ENCODE assay signal across 1 cellular context in genomic region chr1:11907275-11908138, GRCh38.
A peak's percentile ranks its signal among the peaks of the same experiment; 100 is the strongest.
TF ChIP-seq lines count a peak whose summit lies in the region.

No MANE protein-coding gene starts in this region.

TF ChIP-seq in K562, 482 proteins besides CTCF, POLR2A, EP300 and RAD21 (continued from another document and continues in another):
- TF ChIP-seq ZNF507 (tag; conservative IDR thresholded peaks at IDR 0.05) = no peak
- no peak for TF ChIP-seq ZNF408 (CRISPR knock-in tag; IDR thresholded peaks at IDR 0.05; ENCODE audit: low read depth)
- peak; percentile 97 to 99 for TF ChIP-seq SRF (CRISPR knock-in tag; IDR thresholded peaks at IDR 0.05)
- peak; percentile 49 for TF ChIP-seq GTF3C2 (IDR thresholded peaks at IDR 0.05; ENCODE audit: borderline replicate concordance, extremely low read depth, insufficient read length)
- no peak; the same call in 1 of the 2 replicates for TF ChIP-seq TARDBP (IDR thresholded peaks at IDR 0.05)
- peak; percentile 16; the same call in 1 of the 2 replicates for TF ChIP-seq NFRKB (IDR thresholded peaks at IDR 0.05; ENCODE audit: low read depth)
- no peak for TF ChIP-seq MAFK (IDR thresholded peaks at IDR 0.05; ENCODE audit: low read length)
- TF ChIP-seq SLC30A9 (CRISPR knock-in tag; IDR thresholded peaks at IDR 0.05) = no peak
- peak; percentile 81 for TF ChIP-seq CTCFL (IDR thresholded peaks at IDR 0.05; ENCODE audit: borderline replicate concordance, insufficient read depth, low read depth, low read length, poor library complexity, severe bottlenecking)
- TF ChIP-seq MYC (IDR thresholded peaks at IDR 0.05; ENCODE audit: low read depth, low read length) = peak; percentile 7; the same call in 1 of the 2 replicates
- TF ChIP-seq MYC (CRISPR knock-in tag; IDR thresholded peaks at IDR 0.05; ENCODE audit: borderline replicate concordance, low read depth) = no peak
- peak in 1 of 2 experiments; percentile 97; a peak in 1 of 4 replicates for TF ChIP-seq ARNT (IDR thresholded peaks at IDR 0.05)
- TF ChIP-seq RBM14 (IDR thresholded peaks at IDR 0.05; ENCODE audit: borderline replicate concordance, insufficient read depth, low read depth, low read length) = no peak
- no peak for TF ChIP-seq E2F6 (IDR thresholded peaks at IDR 0.05; ENCODE audit: borderline replicate concordance in 1 of 2, extremely low read depth in 1 of 2, insufficient read depth in 1 of 2, insufficient read length in 1 of 2, low read depth in 1 of 2, low read length in 1 of 2, poor library complexity in 1 of 2, severe bottlenecking in 1 of 2)
- no peak for TF ChIP-seq RB1 (IDR thresholded peaks at IDR 0.05; ENCODE audit: low read depth)
- no peak for TF ChIP-seq ETS2 (tag; IDR thresholded peaks at IDR 0.05; ENCODE audit: borderline replicate concordance, poor library complexity, severe bottlenecking)
- TF ChIP-seq ZFP30 (CRISPR knock-in tag; IDR thresholded peaks at IDR 0.05; ENCODE audit: borderline replicate concordance) = no peak
- peak; percentile 99 for TF ChIP-seq MTA3 (IDR thresholded peaks at IDR 0.05; ENCODE audit: borderline replicate concordance)
- TF ChIP-seq ZBTB9 (CRISPR knock-in tag; IDR thresholded peaks at IDR 0.05) = no peak
- TF ChIP-seq SMARCE1 (IDR thresholded peaks at IDR 0.05) = no peak
- TF ChIP-seq PRPF4 (IDR thresholded peaks at IDR 0.05; ENCODE audit: insufficient read depth, low read depth, low read length, poor library complexity, severe bottlenecking) = no peak
- 0 out of 2 replicates have a peak, but pooled peaks have one; percentile 87 for TF ChIP-seq ZNF395 (CRISPR knock-in tag; IDR thresholded peaks at IDR 0.05)
- peak; percentile 20; the same call in 1 of the 2 replicates for TF ChIP-seq ETV5 (CRISPR knock-in tag; IDR thresholded peaks at IDR 0.05; ENCODE audit: low read depth)
- TF ChIP-seq ZFP36 (IDR thresholded peaks at IDR 0.05; ENCODE audit: low read depth, low read length, partially characterized antibody) = peak; percentile 66
- peak; percentile 95 for TF ChIP-seq ZNF143 (CRISPR knock-in tag; IDR thresholded peaks at IDR 0.05)
- no peak for TF ChIP-seq THAP12 (CRISPR knock-in tag; IDR thresholded peaks at IDR 0.05)
- TF ChIP-seq BRD4 (IDR thresholded peaks at IDR 0.05) = peak; percentile 86; the same call in 1 of the 2 replicates
- no peak for TF ChIP-seq SUPT5H (IDR thresholded peaks at IDR 0.05)
- peak; percentile 68 for TF ChIP-seq BHLHE40 (IDR thresholded peaks at IDR 0.05; ENCODE audit: low read length)
- no peak for TF ChIP-seq DLX4 (CRISPR knock-in tag; IDR thresholded peaks at IDR 0.05)
- TF ChIP-seq RFX5 (IDR thresholded peaks at IDR 0.05; ENCODE audit: low read depth, low read length) = peak; percentile 62; the same call in 1 of the 2 replicates
- peak; percentile 81; the same call in 1 of the 2 replicates for TF ChIP-seq ZNF644 (tag; IDR thresholded peaks at IDR 0.05; ENCODE audit: low read depth)
- TF ChIP-seq ESRRA (IDR thresholded peaks at IDR 0.05; ENCODE audit: borderline replicate concordance, low read depth) = 0 out of 2 replicates have a peak, but pooled peaks have one; percentile 4
- TF ChIP-seq ZNF184 (CRISPR knock-in tag; IDR thresholded peaks at IDR 0.05) = no peak
- TF ChIP-seq DACH1 (IDR thresholded peaks at IDR 0.05; ENCODE audit: partially characterized antibody) = peak; percentile 71
- peak; percentile 18; the same call in 1 of the 2 replicates for TF ChIP-seq ZBTB2 (IDR thresholded peaks at IDR 0.05)
- no peak for TF ChIP-seq MED1 (CRISPR knock-in tag; IDR thresholded peaks at IDR 0.05; ENCODE audit: borderline replicate concordance)
- TF ChIP-seq RHOXF2B (CRISPR knock-in tag; conservative IDR thresholded peaks at IDR 0.05) = no peak
- no peak for TF ChIP-seq ZNF695 (CRISPR knock-in tag; IDR thresholded peaks at IDR 0.05)
- peak; percentile 100 for TF ChIP-seq GTF2F1 (IDR thresholded peaks at IDR 0.05; ENCODE audit: low read depth, low read length)
- TF ChIP-seq ADNP (tag; IDR thresholded peaks at IDR 0.05) = peak; percentile 56; the same call in 1 of the 2 replicates
- no peak; the same call in 1 of the 2 replicates for TF ChIP-seq JUND (IDR thresholded peaks at IDR 0.05; ENCODE audit: borderline replicate concordance, low read depth, low read length)
- 0 out of 3 replicates have a peak, but pooled peaks have one; percentile 81 for TF ChIP-seq JUND (tag; IDR thresholded peaks at IDR 0.05; ENCODE audit: borderline replicate concordance, low read depth, low read length)
- TF ChIP-seq NRF1 (conservative IDR thresholded peaks at IDR 0.05 in 1 of 2, IDR thresholded peaks at IDR 0.05 in 1 of 2) = peak; percentile 84 to 86
- peak; percentile 98 for TF ChIP-seq TEAD4 (IDR thresholded peaks at IDR 0.05; ENCODE audit: low read length)
- TF ChIP-seq TEAD4 (CRISPR knock-in tag; IDR thresholded peaks at IDR 0.05; ENCODE audit: borderline replicate concordance) = no peak
- peak; percentile 91 for TF ChIP-seq NEUROD1 (IDR thresholded peaks at IDR 0.05; ENCODE audit: borderline replicate concordance, low read depth, low read length, partially characterized antibody)
